1 cellular context compared by ENCODE assay signal in the genomic region with DNA sequence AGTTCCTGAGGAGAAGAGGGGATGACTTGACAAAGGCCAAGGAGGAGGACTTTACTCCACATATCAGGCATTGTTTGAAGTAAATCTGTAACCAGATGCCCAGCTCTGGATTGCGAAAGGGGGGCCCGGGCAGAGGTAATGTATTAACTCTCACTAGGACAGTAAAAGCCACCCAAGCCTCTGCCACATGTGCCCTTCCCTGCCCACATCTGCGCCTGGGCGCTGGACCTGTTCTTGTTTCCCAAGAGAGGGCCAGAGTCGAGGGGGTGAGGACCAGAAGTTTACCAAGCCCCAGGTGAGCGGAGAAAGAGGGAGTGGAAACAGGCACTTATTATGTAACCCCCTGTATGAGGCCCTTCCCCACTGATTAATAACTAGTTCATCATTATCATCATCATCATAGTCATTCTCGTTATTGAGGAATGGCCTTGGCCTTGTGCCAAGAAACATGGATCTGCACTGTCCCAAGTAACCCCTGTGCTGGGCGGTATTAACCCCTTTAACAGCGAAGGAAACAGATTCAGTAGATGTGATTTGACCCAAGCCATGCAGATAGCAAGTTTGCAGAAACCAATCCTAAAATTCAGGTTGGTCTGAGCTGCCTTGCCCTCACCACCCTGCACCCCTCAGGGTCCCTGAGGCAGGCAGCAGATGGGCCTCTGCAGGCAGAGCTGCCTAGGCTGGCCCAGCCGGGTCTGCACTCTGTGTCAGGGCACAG.
TF ChIP-seq lines count a peak whose summit lies in the region.

A gene (minus strand): TSS at position 23 of the 718 bp plus-strand sequence. CDS start 44 bp downstream, outside the sequence.

TF ChIP-seq in H1, 55 proteins besides CTCF, POLR2A, EP300 and RAD21:
- TF ChIP-seq, protein P1, sequence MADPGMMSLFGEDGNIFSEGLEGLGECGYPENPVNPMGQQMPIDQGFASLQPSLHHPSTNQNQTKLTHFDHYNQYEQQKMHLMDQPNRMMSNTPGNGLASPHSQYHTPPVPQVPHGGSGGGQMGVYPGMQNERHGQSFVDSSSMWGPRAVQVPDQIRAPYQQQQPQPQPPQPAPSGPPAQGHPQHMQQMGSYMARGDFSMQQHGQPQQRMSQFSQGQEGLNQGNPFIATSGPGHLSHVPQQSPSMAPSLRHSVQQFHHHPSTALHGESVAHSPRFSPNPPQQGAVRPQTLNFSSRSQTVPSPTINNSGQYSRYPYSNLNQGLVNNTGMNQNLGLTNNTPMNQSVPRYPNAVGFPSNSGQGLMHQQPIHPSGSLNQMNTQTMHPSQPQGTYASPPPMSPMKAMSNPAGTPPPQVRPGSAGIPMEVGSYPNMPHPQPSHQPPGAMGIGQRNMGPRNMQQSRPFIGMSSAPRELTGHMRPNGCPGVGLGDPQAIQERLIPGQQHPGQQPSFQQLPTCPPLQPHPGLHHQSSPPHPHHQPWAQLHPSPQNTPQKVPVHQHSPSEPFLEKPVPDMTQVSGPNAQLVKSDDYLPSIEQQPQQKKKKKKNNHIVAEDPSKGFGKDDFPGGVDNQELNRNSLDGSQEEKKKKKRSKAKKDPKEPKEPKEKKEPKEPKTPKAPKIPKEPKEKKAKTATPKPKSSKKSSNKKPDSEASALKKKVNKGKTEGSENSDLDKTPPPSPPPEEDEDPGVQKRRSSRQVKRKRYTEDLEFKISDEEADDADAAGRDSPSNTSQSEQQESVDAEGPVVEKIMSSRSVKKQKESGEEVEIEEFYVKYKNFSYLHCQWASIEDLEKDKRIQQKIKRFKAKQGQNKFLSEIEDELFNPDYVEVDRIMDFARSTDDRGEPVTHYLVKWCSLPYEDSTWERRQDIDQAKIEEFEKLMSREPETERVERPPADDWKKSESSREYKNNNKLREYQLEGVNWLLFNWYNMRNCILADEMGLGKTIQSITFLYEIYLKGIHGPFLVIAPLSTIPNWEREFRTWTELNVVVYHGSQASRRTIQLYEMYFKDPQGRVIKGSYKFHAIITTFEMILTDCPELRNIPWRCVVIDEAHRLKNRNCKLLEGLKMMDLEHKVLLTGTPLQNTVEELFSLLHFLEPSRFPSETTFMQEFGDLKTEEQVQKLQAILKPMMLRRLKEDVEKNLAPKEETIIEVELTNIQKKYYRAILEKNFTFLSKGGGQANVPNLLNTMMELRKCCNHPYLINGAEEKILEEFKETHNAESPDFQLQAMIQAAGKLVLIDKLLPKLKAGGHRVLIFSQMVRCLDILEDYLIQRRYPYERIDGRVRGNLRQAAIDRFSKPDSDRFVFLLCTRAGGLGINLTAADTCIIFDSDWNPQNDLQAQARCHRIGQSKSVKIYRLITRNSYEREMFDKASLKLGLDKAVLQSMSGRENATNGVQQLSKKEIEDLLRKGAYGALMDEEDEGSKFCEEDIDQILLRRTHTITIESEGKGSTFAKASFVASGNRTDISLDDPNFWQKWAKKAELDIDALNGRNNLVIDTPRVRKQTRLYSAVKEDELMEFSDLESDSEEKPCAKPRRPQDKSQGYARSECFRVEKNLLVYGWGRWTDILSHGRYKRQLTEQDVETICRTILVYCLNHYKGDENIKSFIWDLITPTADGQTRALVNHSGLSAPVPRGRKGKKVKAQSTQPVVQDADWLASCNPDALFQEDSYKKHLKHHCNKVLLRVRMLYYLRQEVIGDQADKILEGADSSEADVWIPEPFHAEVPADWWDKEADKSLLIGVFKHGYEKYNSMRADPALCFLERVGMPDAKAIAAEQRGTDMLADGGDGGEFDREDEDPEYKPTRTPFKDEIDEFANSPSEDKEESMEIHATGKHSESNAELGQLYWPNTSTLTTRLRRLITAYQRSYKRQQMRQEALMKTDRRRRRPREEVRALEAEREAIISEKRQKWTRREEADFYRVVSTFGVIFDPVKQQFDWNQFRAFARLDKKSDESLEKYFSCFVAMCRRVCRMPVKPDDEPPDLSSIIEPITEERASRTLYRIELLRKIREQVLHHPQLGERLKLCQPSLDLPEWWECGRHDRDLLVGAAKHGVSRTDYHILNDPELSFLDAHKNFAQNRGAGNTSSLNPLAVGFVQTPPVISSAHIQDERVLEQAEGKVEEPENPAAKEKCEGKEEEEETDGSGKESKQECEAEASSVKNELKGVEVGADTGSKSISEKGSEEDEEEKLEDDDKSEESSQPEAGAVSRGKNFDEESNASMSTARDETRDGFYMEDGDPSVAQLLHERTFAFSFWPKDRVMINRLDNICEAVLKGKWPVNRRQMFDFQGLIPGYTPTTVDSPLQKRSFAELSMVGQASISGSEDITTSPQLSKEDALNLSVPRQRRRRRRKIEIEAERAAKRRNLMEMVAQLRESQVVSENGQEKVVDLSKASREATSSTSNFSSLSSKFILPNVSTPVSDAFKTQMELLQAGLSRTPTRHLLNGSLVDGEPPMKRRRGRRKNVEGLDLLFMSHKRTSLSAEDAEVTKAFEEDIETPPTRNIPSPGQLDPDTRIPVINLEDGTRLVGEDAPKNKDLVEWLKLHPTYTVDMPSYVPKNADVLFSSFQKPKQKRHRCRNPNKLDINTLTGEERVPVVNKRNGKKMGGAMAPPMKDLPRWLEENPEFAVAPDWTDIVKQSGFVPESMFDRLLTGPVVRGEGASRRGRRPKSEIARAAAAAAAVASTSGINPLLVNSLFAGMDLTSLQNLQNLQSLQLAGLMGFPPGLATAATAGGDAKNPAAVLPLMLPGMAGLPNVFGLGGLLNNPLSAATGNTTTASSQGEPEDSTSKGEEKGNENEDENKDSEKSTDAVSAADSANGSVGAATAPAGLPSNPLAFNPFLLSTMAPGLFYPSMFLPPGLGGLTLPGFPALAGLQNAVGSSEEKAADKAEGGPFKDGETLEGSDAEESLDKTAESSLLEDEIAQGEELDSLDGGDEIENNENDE (IDR thresholded peaks at IDR 0.05; ENCODE audit: insufficient replicate concordance, low read length), result no peak
- peak; percentile 44; the same call in 1 of the 2 replicates for TF ChIP-seq CEBPB (IDR thresholded peaks at IDR 0.05; ENCODE audit: low read depth, low read length)
